ENCODE assay signal across 31 cellular contexts in the genomic region with DNA sequence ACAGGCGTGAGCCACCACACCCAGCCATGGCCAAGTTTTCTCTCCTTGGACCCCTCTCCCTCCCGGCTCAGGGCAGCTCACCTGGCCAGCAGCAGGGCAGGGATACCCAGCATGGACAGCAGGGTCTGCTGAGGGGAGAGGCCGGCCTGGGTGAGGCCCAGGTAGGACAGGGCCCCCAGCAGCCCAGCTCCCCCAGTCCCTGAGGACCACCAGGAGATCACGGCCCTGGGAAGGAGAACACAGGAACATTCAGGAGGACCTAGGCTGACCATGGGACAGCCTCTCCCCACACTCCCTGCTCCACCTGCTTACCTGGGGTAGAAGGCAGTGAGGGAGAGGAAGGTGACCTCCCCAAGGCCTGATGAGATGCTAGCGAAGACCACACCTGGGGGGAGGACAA. TPM values are rescaled to one million over a fixed set of nuclear protein-coding genes. Genes with fewer than 3 reads are reported as not detected.
"Had no signal": no experiment of that assay in that cellular context is flagged by ENCODE, and none has a peak within 500 bp of the region (broad histone marks: within the 10 kb centered on the region; RNA-seq: fewer than 3 reads in every experiment).

No MANE protein-coding gene starts in this region.

- H3K27ac Mint-ChIP-seq: activated CD4-positive, alpha-beta memory T cell treated with anti-CD3 and anti-CD28 coated beads, Interleukin-2, amount 10 ng/mL, durations not matched to agents 7 days and 5 days; activated CD4-positive, alpha-beta T cell treated with anti-CD3 and anti-CD28 coated beads, Interleukin-2, amount 10 ng/mL, durations not matched to agents 7 days and 5 days; activated naive CD8-positive, alpha-beta T cell; activated T-helper 1 cell treated with anti-CD3 and anti-CD28 coated beads, Interleukin-12 subunit alpha, Interleukin-12 subunit beta, Interleukin-2, Interleukin-4 antibody, amounts not matched to agents 30 ng/mL and 10 ng/mL and 1 ng/mL, durations not matched to agents 14 hours and 24 hours and 36 hours; activated T-helper 2 cell treated with anti-CD3 and anti-CD28 coated beads, Interferon-gamma antibody, Interleukin-2, Interleukin-4, amounts not matched to agents 10 μg/mL and 5 μg/mL and 100 μg/mL, durations not matched to agents 14 hours and 24 hours and 36 hours; WTC11 had no signal

- DNase-seq: activated CD4-positive, alpha-beta memory T cell treated with anti-CD3 and anti-CD28 coated beads, Interleukin-2, amount 10 ng/mL, durations not matched to agents 7 days and 5 days; activated CD4-positive, alpha-beta T cell treated with anti-CD3 and anti-CD28 coated beads for 1 hour; activated CD4-positive, alpha-beta T cell treated with anti-CD3 and anti-CD28 coated beads for 4 hours; activated CD4-positive, alpha-beta T cell treated with anti-CD3 and anti-CD28 coated beads, Interleukin-2, amount 10 ng/mL, durations not matched to agents 7 days and 5 days; activated CD4-positive, alpha-beta T cell treated with anti-CD3 and anti-CD28 coated beads, Interleukin-2, amount 50 U/mL, for 4 hours; activated CD8-positive, alpha-beta memory T cell treated with anti-CD3 and anti-CD28 coated beads, Interleukin-2, amount 50 U/mL, for 48 hours; activated effector memory CD4-positive, alpha-beta T cell treated with anti-CD3 and anti-CD28 coated beads, Interleukin-2, amount 50 U/mL, for 16 hours; activated naive CD4-positive, alpha-beta T cell treated with anti-CD3 and anti-CD28 coated beads, Interleukin-2, amount 50 U/mL, for 16 hours; activated T-cell treated with anti-CD3 and anti-CD28 coated beads, Interleukin-2, amount 50 U/mL, for 48 hours; amygdala; body of pancreas; caudate nucleus; colonic mucosa; effector CD8-positive, alpha-beta T cell; esophagus squamous epithelium; foreskin melanocyte; heart right ventricle; T-helper 2 cell had no signal

- H3K4me3 Mint-ChIP-seq: activated CD4-positive, alpha-beta memory T cell treated with anti-CD3 and anti-CD28 coated beads, Interleukin-2, amount 10 ng/mL, durations not matched to agents 7 days and 5 days; activated CD4-positive, alpha-beta T cell treated with anti-CD3 and anti-CD28 coated beads, Interleukin-2, amount 10 ng/mL, durations not matched to agents 7 days and 5 days; activated naive CD8-positive, alpha-beta T cell; activated T-helper 1 cell treated with anti-CD3 and anti-CD28 coated beads, Interleukin-12 subunit alpha, Interleukin-12 subunit beta, Interleukin-2, Interleukin-4 antibody, amounts not matched to agents 30 ng/mL and 10 ng/mL and 1 ng/mL, durations not matched to agents 14 hours and 24 hours and 36 hours; WTC11 had no signal

- H3K27me3 ChIP-seq: body of pancreas, colonic mucosa, esophagus squamous epithelium, gastroesophageal sphincter, heart right ventricle had no signal

- H3K4me1 Mint-ChIP-seq: WTC11 had no signal

- H3K4me3 ChIP-seq: body of pancreas, colonic mucosa, esophagus squamous epithelium, gastroesophageal sphincter, heart right ventricle had no signal

- H3K27me3 Mint-ChIP-seq: activated CD4-positive, alpha-beta memory T cell treated with anti-CD3 and anti-CD28 coated beads, Interleukin-2, amount 10 ng/mL, durations not matched to agents 7 days and 5 days; activated CD4-positive, alpha-beta T cell treated with anti-CD3 and anti-CD28 coated beads, Interleukin-2, amount 10 ng/mL, durations not matched to agents 7 days and 5 days; activated naive CD8-positive, alpha-beta T cell had no signal

- H3K9me3 ChIP-seq: body of pancreas, colonic mucosa, esophagus squamous epithelium, gastroesophageal sphincter, heart right ventricle had no signal

- H3K27ac ChIP-seq: body of pancreas, colonic mucosa, epithelial cell of prostate, esophagus squamous epithelium, gastroesophageal sphincter, heart right ventricle, VCaP had no signal

- H3K36me3 Mint-ChIP-seq: activated naive CD8-positive, alpha-beta T cell had no signal

- H3K9me3 Mint-ChIP-seq: activated CD4-positive, alpha-beta memory T cell treated with anti-CD3 and anti-CD28 coated beads, Interleukin-2, amount 10 ng/mL, durations not matched to agents 7 days and 5 days; activated CD4-positive, alpha-beta T cell treated with anti-CD3 and anti-CD28 coated beads, Interleukin-2, amount 10 ng/mL, durations not matched to agents 7 days and 5 days; activated T-helper 1 cell treated with anti-CD3 and anti-CD28 coated beads, Interleukin-12 subunit alpha, Interleukin-12 subunit beta, Interleukin-2, Interleukin-4 antibody, amounts not matched to agents 30 ng/mL and 10 ng/mL and 1 ng/mL, durations not matched to agents 14 hours and 24 hours and 36 hours; activated T-helper 2 cell treated with anti-CD3 and anti-CD28 coated beads, Interferon-gamma antibody, Interleukin-2, Interleukin-4, amounts not matched to agents 10 μg/mL and 5 μg/mL and 100 μg/mL, durations not matched to agents 14 hours and 24 hours and 36 hours; WTC11 had no signal

- ATAC-seq: body of pancreas, gastroesophageal sphincter, heart right ventricle, WTC11 had no signal

RNA-seq across cellular contexts. Expression of gene APOBR, which starts 8.2 kb away (rescaled TPM):
- total RNA-seq: endothelial cell of umbilical vein, fibroblast of villous mesenchyme, glomerular endothelial cell, WTC11 had no signal
- polyA plus RNA-seq: endothelial cell of umbilical vein, fibroblast of lung had no signal

RNA-seq across cellular contexts. Expression of gene NPIPB7, which starts 14.1 kb away (rescaled TPM):
- total RNA-seq: activated T-helper 1 cell treated with anti-CD3 and anti-CD28 coated beads, Interleukin-12 subunit alpha, Interleukin-12 subunit beta, Interleukin-2, Interleukin-4 antibody, amounts not matched to agents 30 ng/mL and 10 ng/mL and 1 ng/mL, durations not matched to agents 14 hours and 24 hours and 36 hours; activated T-helper 2 cell treated with anti-CD3 and anti-CD28 coated beads, Interferon-gamma antibody, Interleukin-2, Interleukin-4, amounts not matched to agents 10 μg/mL and 5 μg/mL and 100 μg/mL, durations not matched to agents 14 hours and 24 hours and 36 hours; body of pancreas; dermis microvascular lymphatic vessel endothelial cell; endothelial cell of umbilical vein; esophagus squamous epithelium; fibroblast of lung; fibroblast of villous mesenchyme; glomerular endothelial cell; heart right ventricle had no signal
- polyA plus RNA-seq: fibroblast of lung, heart right ventricle had no signal

RNA-seq across cellular contexts. Expression of gene IL27, which starts 20.4 kb away (rescaled TPM):
- total RNA-seq: activated CD4-positive, alpha-beta memory T cell treated with anti-CD3 and anti-CD28 coated beads, Interleukin-2, amount 10 ng/mL, durations not matched to agents 7 days and 5 days; activated CD4-positive, alpha-beta T cell treated with anti-CD3 and anti-CD28 coated beads, Interleukin-2, amount 10 ng/mL, durations not matched to agents 7 days and 5 days; activated T-helper 1 cell treated with anti-CD3 and anti-CD28 coated beads, Interleukin-12 subunit alpha, Interleukin-12 subunit beta, Interleukin-2, Interleukin-4 antibody, amounts not matched to agents 30 ng/mL and 10 ng/mL and 1 ng/mL, durations not matched to agents 14 hours and 24 hours and 36 hours; activated T-helper 2 cell treated with anti-CD3 and anti-CD28 coated beads, Interferon-gamma antibody, Interleukin-2, Interleukin-4, amounts not matched to agents 10 μg/mL and 5 μg/mL and 100 μg/mL, durations not matched to agents 14 hours and 24 hours and 36 hours; body of pancreas; colonic mucosa; dermis microvascular lymphatic vessel endothelial cell; endothelial cell of umbilical vein; esophagus squamous epithelium; fibroblast of lung; fibroblast of villous mesenchyme; gastroesophageal sphincter; glomerular endothelial cell; T-helper 1 cell treated with Interleukin-12 subunit alpha and Interleukin-12 subunit beta and Interleukin-4 antibody, amounts not matched to agents 30 ng/mL and 1 ng/mL, for 36 hours; WTC11 had no signal
- polyA plus RNA-seq: endothelial cell of umbilical vein, fibroblast of lung had no signal

RNA-seq across cellular contexts. Expression of gene NUPR1, which starts 52.5 kb away (rescaled TPM):
- total RNA-seq: activated CD4-positive, alpha-beta memory T cell treated with anti-CD3 and anti-CD28 coated beads, Interleukin-2, amount 10 ng/mL, durations not matched to agents 7 days and 5 days; activated CD4-positive, alpha-beta T cell treated with anti-CD3 and anti-CD28 coated beads, Interleukin-2, amount 10 ng/mL, durations not matched to agents 7 days and 5 days; activated T-helper 1 cell treated with anti-CD3 and anti-CD28 coated beads, Interleukin-12 subunit alpha, Interleukin-12 subunit beta, Interleukin-2, Interleukin-4 antibody, amounts not matched to agents 30 ng/mL and 10 ng/mL and 1 ng/mL, durations not matched to agents 14 hours and 24 hours and 36 hours; activated T-helper 2 cell treated with anti-CD3 and anti-CD28 coated beads, Interferon-gamma antibody, Interleukin-2, Interleukin-4, amounts not matched to agents 10 μg/mL and 5 μg/mL and 100 μg/mL, durations not matched to agents 14 hours and 24 hours and 36 hours; T-helper 1 cell treated with Interleukin-12 subunit alpha and Interleukin-12 subunit beta and Interleukin-4 antibody, amounts not matched to agents 30 ng/mL and 1 ng/mL, for 36 hours had no signal
